ENCODE assay signal across 8 cellular contexts in the genomic region with DNA sequence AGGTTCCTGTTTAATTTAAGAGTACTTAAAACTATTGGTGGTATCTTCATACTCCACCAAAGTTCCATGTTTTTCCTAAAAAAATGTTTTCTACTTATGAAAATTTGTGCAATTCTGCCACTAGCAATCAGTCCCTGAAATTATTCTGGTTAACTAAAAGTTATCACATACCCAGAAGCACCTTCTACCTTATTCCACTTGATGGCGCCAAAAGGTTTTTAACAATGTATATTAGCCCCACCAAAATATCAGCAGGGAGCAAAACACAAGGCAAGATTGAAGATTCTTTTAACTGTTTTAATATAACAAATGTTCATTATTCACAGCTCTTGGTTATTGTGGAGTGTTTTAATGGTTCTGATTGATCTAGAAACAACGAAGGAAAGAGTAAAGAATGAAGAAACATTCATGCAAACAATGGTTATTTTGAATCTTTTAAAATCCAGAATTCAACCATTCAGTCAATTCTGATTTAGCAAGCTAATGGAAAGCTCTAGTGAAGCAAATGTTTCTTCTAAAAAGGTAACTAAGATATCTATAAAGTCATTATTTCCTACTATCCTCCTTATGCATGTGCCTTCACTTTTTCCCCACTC.
DNase-seq lines count a peak whose midpoint lies in the region; FAIRE-seq and TF ChIP-seq lines count a peak whose summit lies in the region.

No MANE protein-coding gene starts in this region.

- TF ChIP-seq POLR2A in Peyer's patch (IDR thresholded peaks at IDR 0.05), result no peak
- TF ChIP-seq POLR2A in uterus (IDR thresholded peaks at IDR 0.05), result no peak

- H3K4me1 ChIP-seq in Peyer's patch, result no peaks in the 10 kb centered on the region
- peaks cover 0 to 3% (median under 1%) of the 10 kb centered on the region in 4 donors for H3K4me1 ChIP-seq in liver (ENCODE audit: control insufficient read depth in 4 of 4, insufficient read depth in 4 of 4, low read length in 3 of 4)
- H3K4me1 ChIP-seq in uterus, result no peaks in the 10 kb centered on the region

- H3K9ac ChIP-seq in liver (ENCODE audit: low read depth in 1 of 2, low read length in 2 of 2), result no peak overlapping the region

- FAIRE-seq in colon (lab: Jason Lieb, UNC), result peak; percentile 47

- intact Hi-C loops in uterus (cut with DNase I; ENCODE audit: low total_unique reads), result loop anchor here (10.0 kb wide), 1 partner anchor 503 kb away; no protein-coding TSS in a partner anchor

- H3K36me3 ChIP-seq in Peyer's patch (no peaks in the 10 kb centered on the region), liver (ENCODE audit: control insufficient read depth in 4 of 4, insufficient read depth in 3 of 4, low read depth in 1 of 4, low read length in 3 of 4) (no peaks in the 10 kb centered on the region), uterus (no peaks in the 10 kb centered on the region)

- no peaks in the 10 kb centered on the region for H3K9me3 ChIP-seq in Peyer's patch
- H3K9me3 ChIP-seq in liver (ENCODE audit: control insufficient read depth in 4 of 4, low read length in 3 of 4), result no peaks in the 10 kb centered on the region
- H3K9me3 ChIP-seq in uterus, result no peaks in the 10 kb centered on the region

- DNase-seq in DMS 273 (lab: John Stamatoyannopoulos, UW; ENCODE audit: unreplicated experiment), result peak; percentile 78
- no peak for DNase-seq in DMS 273 treated with DMSO at 0.1 percent for 48 hours (lab: John Stamatoyannopoulos, UW)
- DNase-seq in GM19240 (ENCODE audit: insufficient read length, low spot score), result peak; percentile 3
- DNase-seq in HT1080 (ENCODE audit: low read depth), result peak; percentile 40
- no peak for DNase-seq in Peyer's patch
- DNase-seq in uterus, result peak in 1 of 2 donors; percentile 22

- TF ChIP-seq CTCF in Peyer's patch (IDR thresholded peaks at IDR 0.05) (peak; percentile 48 to 72 (median 68)), liver (IDR thresholded peaks at IDR 0.05; ENCODE audit: low read depth, low read length, missing input control) (peak; percentile 82), uterus (IDR thresholded peaks at IDR 0.05) (peak; percentile 59 to 66 (median 62))

- peak; percentile 92 to 93 for TF ChIP-seq RAD21 in liver (IDR thresholded peaks at IDR 0.05)

- no peaks in the 10 kb centered on the region for H3K27me3 ChIP-seq in Peyer's patch
- no peaks in the 10 kb centered on the region for H3K27me3 ChIP-seq in liver (ENCODE audit: control insufficient read depth in 4 of 4, insufficient read depth in 4 of 4, low read length in 3 of 4)
- no peaks in the 10 kb centered on the region for H3K27me3 ChIP-seq in uterus

- H3K27ac ChIP-seq in Peyer's patch (no peak overlapping the region), liver (ENCODE audit: low read depth in 1 of 2, low read length in 2 of 2) (no peak overlapping the region), uterus (no peak overlapping the region)

- no peak overlapping the region for H3K4me3 ChIP-seq in Peyer's patch
- no peak overlapping the region for H3K4me3 ChIP-seq in liver (ENCODE audit: low read depth in 1 of 3, low read length in 3 of 3)
- H3K4me3 ChIP-seq in uterus, result no peak overlapping the region

- 3% methylated on average over 2 of the region's 2 CpGs for WGBS in liver

TF ChIP-seq in liver, 16 proteins besides CTCF, POLR2A, EP300 and RAD21:
- no peak for TF ChIP-seq FOXA1 (IDR thresholded peaks at IDR 0.05)
- TF ChIP-seq SP1 (IDR thresholded peaks at IDR 0.05), result no peak
- no peak for TF ChIP-seq JUND (IDR thresholded peaks at IDR 0.05)
- TF ChIP-seq HNF4A (conservative IDR thresholded peaks at IDR 0.05), result no peak
- no peak for TF ChIP-seq EGR1 (IDR thresholded peaks at IDR 0.05; ENCODE audit: low read depth in 2 of 2)
- TF ChIP-seq FOXA2 (IDR thresholded peaks at IDR 0.05), result no peak
- TF ChIP-seq RXRA (IDR thresholded peaks at IDR 0.05), result no peak
- TF ChIP-seq YY1 (IDR thresholded peaks at IDR 0.05), result no peak
- no peak for TF ChIP-seq NR2F2 (IDR thresholded peaks at IDR 0.05)
- TF ChIP-seq TAF1 (conservative IDR thresholded peaks at IDR 0.05), result no peak
- TF ChIP-seq, protein P1, sequence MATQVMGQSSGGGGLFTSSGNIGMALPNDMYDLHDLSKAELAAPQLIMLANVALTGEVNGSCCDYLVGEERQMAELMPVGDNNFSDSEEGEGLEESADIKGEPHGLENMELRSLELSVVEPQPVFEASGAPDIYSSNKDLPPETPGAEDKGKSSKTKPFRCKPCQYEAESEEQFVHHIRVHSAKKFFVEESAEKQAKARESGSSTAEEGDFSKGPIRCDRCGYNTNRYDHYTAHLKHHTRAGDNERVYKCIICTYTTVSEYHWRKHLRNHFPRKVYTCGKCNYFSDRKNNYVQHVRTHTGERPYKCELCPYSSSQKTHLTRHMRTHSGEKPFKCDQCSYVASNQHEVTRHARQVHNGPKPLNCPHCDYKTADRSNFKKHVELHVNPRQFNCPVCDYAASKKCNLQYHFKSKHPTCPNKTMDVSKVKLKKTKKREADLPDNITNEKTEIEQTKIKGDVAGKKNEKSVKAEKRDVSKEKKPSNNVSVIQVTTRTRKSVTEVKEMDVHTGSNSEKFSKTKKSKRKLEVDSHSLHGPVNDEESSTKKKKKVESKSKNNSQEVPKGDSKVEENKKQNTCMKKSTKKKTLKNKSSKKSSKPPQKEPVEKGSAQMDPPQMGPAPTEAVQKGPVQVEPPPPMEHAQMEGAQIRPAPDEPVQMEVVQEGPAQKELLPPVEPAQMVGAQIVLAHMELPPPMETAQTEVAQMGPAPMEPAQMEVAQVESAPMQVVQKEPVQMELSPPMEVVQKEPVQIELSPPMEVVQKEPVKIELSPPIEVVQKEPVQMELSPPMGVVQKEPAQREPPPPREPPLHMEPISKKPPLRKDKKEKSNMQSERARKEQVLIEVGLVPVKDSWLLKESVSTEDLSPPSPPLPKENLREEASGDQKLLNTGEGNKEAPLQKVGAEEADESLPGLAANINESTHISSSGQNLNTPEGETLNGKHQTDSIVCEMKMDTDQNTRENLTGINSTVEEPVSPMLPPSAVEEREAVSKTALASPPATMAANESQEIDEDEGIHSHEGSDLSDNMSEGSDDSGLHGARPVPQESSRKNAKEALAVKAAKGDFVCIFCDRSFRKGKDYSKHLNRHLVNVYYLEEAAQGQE (IDR thresholded peaks at IDR 0.05), result no peak
- no peak for TF ChIP-seq HNF4G (IDR thresholded peaks at IDR 0.05)
TF ChIP-seq in liver: peak in this region for 0.

Comparison
In these comparisons a context has a peak if more than half of its experiments do, and no peak if none do; other contexts are left out.
1. DNase-seq: peak in DMS 273 (single experiment), GM19240 (single experiment) and HT1080 (single experiment); none in DMS 273 treated with DMSO at 0.1 percent for 48 hours (single experiment) and Peyer's patch (0 of 3).
2. Peak in every context shown above with its lines, with median percentiles within 50 percentile points of each other: CTCF ChIP-seq.